ENCODE assay signal across 10 cellular contexts in the genomic region with DNA sequence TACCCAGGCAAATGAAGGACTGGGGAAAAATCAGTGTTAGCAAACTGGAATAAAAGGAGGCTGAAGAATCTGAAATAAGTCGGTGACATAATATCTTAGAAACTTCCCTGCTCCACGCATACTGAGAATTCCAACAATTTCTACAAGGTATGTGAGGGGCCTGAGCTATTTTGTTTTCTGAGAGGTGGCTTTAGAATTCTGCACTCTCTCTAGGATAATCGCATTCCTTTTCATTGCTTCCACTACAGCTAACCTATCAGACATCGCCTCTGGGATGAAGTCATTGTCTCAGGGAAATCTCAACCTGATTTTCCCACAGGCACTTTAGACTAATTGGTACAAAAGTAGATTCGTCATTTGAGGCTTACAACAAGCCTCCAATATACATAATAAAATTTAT.
"Had no signal": no experiment of that assay in that cellular context is flagged by ENCODE, and none has a peak within 500 bp of the region (broad histone marks: within the 10 kb centered on the region; RNA-seq: fewer than 3 reads in every experiment).

No MANE protein-coding gene starts in this region.

- ATAC-seq: esophagus mucosa; stimulated activated effector memory CD8-positive, alpha-beta T cell treated with anti-CD3 and anti-CD28 coated beads, Interleukin-12 subunit alpha, Interleukin-12 subunit beta, amount 100 ng/mL, for 72 hours had no signal

- DNase-seq: activated naive CD4-positive, alpha-beta T cell; activated naive CD8-positive, alpha-beta T cell treated with anti-CD3 and anti-CD28 coated beads, Interleukin-2, amount 10 ng/mL, durations not matched to agents 7 days and 5 days; anterior cingulate cortex; midbrain; stimulated activated CD4-positive, alpha-beta T cell treated with anti-CD3 and anti-CD28 coated beads, Interleukin-1b, Interleukin-23, amount 100 ng/mL, for 48 hours had no signal

- H3K4me3 ChIP-seq: breast epithelium, hepatocyte, thoracic aorta had no signal
